ENCODE assay signal across 8 cellular contexts in the genomic region with DNA sequence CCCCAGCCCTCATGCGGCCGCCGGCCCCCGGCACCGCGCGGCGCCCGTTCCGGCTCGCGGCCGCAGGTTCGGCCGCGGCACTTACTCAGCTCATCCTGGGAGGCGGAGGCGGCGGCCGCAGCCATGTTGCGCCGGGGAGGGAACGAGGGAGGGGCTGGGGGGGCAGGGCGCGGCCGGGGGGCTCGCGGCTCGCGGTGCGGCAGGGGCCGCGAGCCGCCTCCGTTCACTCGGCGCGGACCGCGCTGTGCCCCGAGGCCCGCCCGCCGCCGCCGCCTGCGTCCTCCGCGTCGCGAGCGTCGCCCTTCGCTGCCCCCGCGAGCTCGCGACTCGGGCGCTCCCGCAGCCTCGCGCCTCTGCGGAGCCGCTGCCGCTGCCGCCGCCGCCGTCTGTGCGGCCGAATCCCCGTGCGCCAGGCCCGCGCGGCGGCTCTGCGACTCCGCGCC. TPM values are rescaled to one million over a fixed set of nuclear protein-coding genes. Genes with fewer than 3 reads are reported as not detected.
DNase-seq lines count a peak whose midpoint lies in the region; ATAC-seq, FAIRE-seq and TF ChIP-seq lines count a peak whose summit lies in the region.
"Had no signal": no experiment of that assay in that cellular context is flagged by ENCODE, and none has a peak within 500 bp of the region (broad histone marks: within the 10 kb centered on the region; RNA-seq: fewer than 3 reads in every experiment).

No MANE protein-coding gene starts in this region.

- peak; percentile 55 for DNase-seq in GM12891 (ENCODE audit: insufficient read length, low spot score)
- no peak for DNase-seq in IMR-90
- DNase-seq in activated CD4-positive, alpha-beta memory T cell treated with anti-CD3 and anti-CD28 coated beads, Interleukin-2, amount 10 ng/mL, durations not matched to agents 7 days and 5 days, result no peak
- DNase-seq in ovary, result peak in 4 of 5 donors; percentile 44 to 70 (median 54)
- DNase-seq in urothelium cell line (ENCODE audit: low spot score), result peak; percentile 67

- H3K4me2 ChIP-seq in IMR-90 (ENCODE audit: low read depth, low read length), result no peak overlapping the region

- no peak overlapping the region for H2AK5ac ChIP-seq in IMR-90 (ENCODE audit: low read depth, low read length)

- peaks cover 5% of the 10 kb centered on the region; the same call in 1 of the 2 replicates for H3K9me1 ChIP-seq in IMR-90 (ENCODE audit: insufficient read depth, low read length)

- H3K18ac ChIP-seq in IMR-90 (ENCODE audit: low read depth, low read length), result no peak overlapping the region

- TF ChIP-seq POLR2A in GM12891 (IDR thresholded peaks at IDR 0.05; ENCODE audit: low read depth, low read length) (no peak), IMR-90 (IDR thresholded peaks at IDR 0.05; ENCODE audit: low read depth, low read length) (0 out of 2 replicates have a peak, but pooled peaks have one; percentile 44), ovary (IDR thresholded peaks at IDR 0.05) (no peak)

- H2BK20ac ChIP-seq in IMR-90 (ENCODE audit: low read depth, low read length), result no peak overlapping the region

- 0% methylated on average over 45 of the region's 81 CpGs; no CpG with 5 or more reads in 1 of the 2 experiments for WGBS in IMR-90 (ENCODE audit: extremely low coverage in 2 of 2, insufficient read length in 1 of 2), 2 experiments
- WGBS in esophagus, 2 donors, result 0 to 1% methylated on average over 36 to 81 of the region's 81 CpGs
- 0% methylated on average over 30 to 81 of the region's 81 CpGs for WGBS in ovary, 3 donors

- BruUV-seq in IMR-90 (replicated peaks; lab: Mats Ljungman, UMichigan), result no TSS peak

- peaks cover 5% of the 10 kb centered on the region for H3K27me3 Mint-ChIP-seq in activated CD4-positive, alpha-beta memory T cell treated with anti-CD3 and anti-CD28 coated beads, Interleukin-2, amount 10 ng/mL, durations not matched to agents 7 days and 5 days

- H2AK9ac ChIP-seq in IMR-90 (replicated peaks; ENCODE audit: low read depth, low read length, poor library complexity), result peak overlapping the region; percentile 99

- H3K27me3 ChIP-seq in IMR-90 (ENCODE audit: control insufficient read depth, insufficient read depth, low read length) (no peaks in the 10 kb centered on the region; the same call in 1 of the 2 replicates), esophagus (ENCODE audit: control insufficient read depth in 1 of 2, insufficient read depth in 2 of 2, low read length in 2 of 2) (no peaks in the 10 kb centered on the region), ovary (no peaks in the 10 kb centered on the region)

- no peaks in the 10 kb centered on the region for H3K36me3 ChIP-seq in IMR-90 (ENCODE audit: control insufficient read depth, insufficient read depth, low read length)
- H3K36me3 ChIP-seq in esophagus (ENCODE audit: control insufficient read depth in 2 of 2, insufficient read depth in 2 of 2, low read length in 1 of 2), result no peaks in the 10 kb centered on the region
- H3K36me3 ChIP-seq in ovary, result no peaks in the 10 kb centered on the region

- in situ Hi-C loops in IMR-90 (cut with MboI; ENCODE audit: low sequenced_read_pairs), result no loop called here

- no peak for FAIRE-seq in GM12891 (lab: Jason Lieb, UNC)
- FAIRE-seq in urothelium cell line (lab: Jason Lieb, UNC), result no peak

- H2AFZ ChIP-seq in IMR-90 (replicated peaks; ENCODE audit: low read length, poor library complexity), result peak overlapping the region; percentile 98

- H3K36me3 Mint-ChIP-seq in activated CD4-positive, alpha-beta memory T cell treated with anti-CD3 and anti-CD28 coated beads, Interleukin-2, amount 10 ng/mL, durations not matched to agents 7 days and 5 days (ENCODE audit: low read depth), result peaks cover 18% of the 10 kb centered on the region
- H3K36me3 Mint-ChIP-seq: immature natural killer cell had no signal

- H2BK120ac ChIP-seq in IMR-90 (ENCODE audit: low read depth, low read length), result no peak overlapping the region

- peak overlapping the region; percentile 30; the same call in 1 of the 2 replicates for H3K9ac ChIP-seq in IMR-90 (ENCODE audit: low read depth, low read length)

- H3K4me1 ChIP-seq in IMR-90 (ENCODE audit: control insufficient read depth, insufficient read depth, low read length) (peaks cover 2% of the 10 kb centered on the region; the same call in 1 of the 2 replicates), esophagus (ENCODE audit: control insufficient read depth in 2 of 2, insufficient read depth in 2 of 2, low read length in 1 of 2) (no peaks in the 10 kb centered on the region), ovary (ENCODE audit: insufficient read depth) (peaks cover 8% of the 10 kb centered on the region)

- no peak overlapping the region for H3K4ac ChIP-seq in IMR-90 (ENCODE audit: low read depth, low read length)

- H3K4me3 Mint-ChIP-seq in activated CD4-positive, alpha-beta memory T cell treated with anti-CD3 and anti-CD28 coated beads, Interleukin-2, amount 10 ng/mL, durations not matched to agents 7 days and 5 days, result peak overlapping the region; percentile 13

- H4K91ac ChIP-seq in IMR-90 (ENCODE audit: insufficient read depth, low read depth, low read length), result no peak overlapping the region

- ATAC-seq in GM21528 (IDR thresholded peaks at IDR 0.05; ENCODE audit: low FRiP score, unreplicated experiment) (peak; percentile 46), IMR-90 (ENCODE audit: low read depth) (peak; percentile 61)

- CTCF ChIA-PET in IMR-90 (lab: Yijun Ruan, JAX), result no interaction called here
- CTCF ChIA-PET in activated CD4-positive, alpha-beta memory T cell treated with anti-CD3 and anti-CD28 coated beads, Interleukin-2, amount 10 ng/mL, durations not matched to agents 7 days and 5 days (lab: Charles Lee), result no interaction called here

- no peak overlapping the region for H2BK15ac ChIP-seq in IMR-90 (ENCODE audit: low read depth, low read length)

- H3K14ac ChIP-seq in IMR-90 (replicated peaks; ENCODE audit: low read depth, low read length), result no peak overlapping the region

- intact Hi-C loops in IMR-90 (cut with micrococcal nuclease) (no loop called here), ovary (cut with DNase I) (no loop called here)

- H2BK5ac ChIP-seq in IMR-90 (ENCODE audit: low read depth, low read length, poor library complexity, severe bottlenecking), result peak overlapping the region; percentile 67

- peaks cover 31% of the 10 kb centered on the region for H3K4me1 Mint-ChIP-seq in activated CD4-positive, alpha-beta memory T cell treated with anti-CD3 and anti-CD28 coated beads, Interleukin-2, amount 10 ng/mL, durations not matched to agents 7 days and 5 days

- no peak overlapping the region for H3K23ac ChIP-seq in IMR-90 (ENCODE audit: low read depth, low read length)

- H3K9me3 ChIP-seq in IMR-90 (ENCODE audit: control insufficient read depth, insufficient read depth, low read length) (no peaks in the 10 kb centered on the region), esophagus (ENCODE audit: control insufficient read depth in 2 of 2, insufficient read depth in 1 of 2, low read depth in 1 of 2, low read length in 1 of 2) (no peaks in the 10 kb centered on the region), ovary (no peaks in the 10 kb centered on the region)

- H3K4me3 ChIP-seq in IMR-90 (ENCODE audit: insufficient read depth, low read depth, low read length), result peak overlapping the region; percentile 75
- H3K4me3 ChIP-seq in esophagus (ENCODE audit: low read depth in 1 of 2, low read length in 2 of 2), result peak overlapping the region; percentile 80 to 92
- peak overlapping the region; percentile 89 for H3K4me3 ChIP-seq in ovary

- H4K5ac ChIP-seq in IMR-90 (ENCODE audit: low read depth, low read length), result no peak overlapping the region

- TF ChIP-seq RAD21 in IMR-90 (IDR thresholded peaks at IDR 0.05; ENCODE audit: low read length), result no peak

- TF ChIP-seq CTCF in IMR-90 (conservative IDR thresholded peaks at IDR 0.05; ENCODE audit: low read depth, low read length) (no peak), ovary (IDR thresholded peaks at IDR 0.05) (no peak)

- no peak overlapping the region for H4K8ac ChIP-seq in IMR-90 (ENCODE audit: low read depth in 2 of 2, low read length in 2 of 2)

- no peak for TF ChIP-seq EP300 in ovary (IDR thresholded peaks at IDR 0.05)

- POLR2A ChIA-PET in IMR-90 (lab: Charles Lee; ENCODE audit: unreplicated experiment), result no interaction called here
- POLR2A ChIA-PET in activated CD4-positive, alpha-beta memory T cell treated with anti-CD3 and anti-CD28 coated beads, Interleukin-2, amount 10 ng/mL, durations not matched to agents 7 days and 5 days (lab: Charles Lee), result interaction anchor here (0.6 to 2.2 kb wide), 12 partner anchors 9 to 1927 kb away, joined by 3 to 14 read pairs (median 6); a partner anchor contains a TSS

- H3K56ac ChIP-seq in IMR-90 (ENCODE audit: extremely low read depth, insufficient read depth, low read length), result no peak overlapping the region

- no peak overlapping the region for H3K27ac Mint-ChIP-seq in activated CD4-positive, alpha-beta memory T cell treated with anti-CD3 and anti-CD28 coated beads, Interleukin-2, amount 10 ng/mL, durations not matched to agents 7 days and 5 days

- dilution Hi-C loops in IMR-90 (cut with HindIII; ENCODE audit: low sequenced_read_pairs, unreplicated experiment), result no loop called here

- peak overlapping the region; percentile 37 for H3K27ac ChIP-seq in IMR-90 (ENCODE audit: insufficient read depth, low read length)
- peak overlapping the region; percentile 97 to 99 for H3K27ac ChIP-seq in esophagus (ENCODE audit: low read depth in 2 of 2, low read length in 1 of 2)
- H3K27ac ChIP-seq in ovary, result peak overlapping the region; percentile 96 to 100

- no peaks in the 10 kb centered on the region for H3K9me3 Mint-ChIP-seq in activated CD4-positive, alpha-beta memory T cell treated with anti-CD3 and anti-CD28 coated beads, Interleukin-2, amount 10 ng/mL, durations not matched to agents 7 days and 5 days
- H3K9me3 Mint-ChIP-seq: immature natural killer cell had no signal

- peaks cover 41% of the 10 kb centered on the region for H4K20me1 ChIP-seq in IMR-90 (ENCODE audit: insufficient read depth, low read length)

- H3K79me1 ChIP-seq in IMR-90 (ENCODE audit: low read depth in 1 of 2, low read length in 2 of 2), result peaks cover 3 to 31% of the 10 kb centered on the region in 2 experiments; a peak in 3 of 4 replicates

RNA-seq across cellular contexts. Expression of a gene that starts 0.7 kb away (rescaled TPM):
- polyA plus RNA-seq in GM12891 (2012; ENCODE audit: low read depth, missing spikeins), result 41.8 TPM
- total RNA-seq in IMR-90 (2012; rRNA removed) (54.8 and 78.9 TPM in 2 replicates), ovary (10 to 100 TPM; 51.3 to 97.6 (median 89.1) TPM)
- polyA plus RNA-seq in IMR-90 (2012; rRNA removed) (17.2 and 20.1 TPM in 2 replicates), esophagus (10 to 100 TPM; 12.7 to 15.7 TPM), ovary (10 to 100 TPM; 23.5 to 55.9 TPM)
- 6.0 and 7.2 TPM in 2 replicates for polyA plus RNA-seq in IMR-90 (2012; cell fraction: cytosol; rRNA removed)
- polyA plus RNA-seq in IMR-90 (2012; cell fraction: nucleus; rRNA removed; ENCODE audit: low replicate concordance), result 8.9 and 56.1 TPM in 2 replicates
- 10 to 100 TPM; 66.0 to 68.1 TPM for total RNA-seq in activated CD4-positive, alpha-beta memory T cell treated with anti-CD3 and anti-CD28 coated beads, Interleukin-2, amount 10 ng/mL, durations not matched to agents 7 days and 5 days

RNA-seq across cellular contexts. Expression of a gene that starts 41.5 kb away (rescaled TPM):
- 0.04 TPM for polyA plus RNA-seq in GM12891 (2012; ENCODE audit: low read depth, missing spikeins)
- total RNA-seq in IMR-90 (2012; rRNA removed), result 0.90 and 1.4 TPM in 2 replicates
- 0.10 and 0.11 TPM in 2 replicates for polyA plus RNA-seq in IMR-90 (2012; rRNA removed)
- polyA plus RNA-seq in IMR-90 (2012; cell fraction: cytosol; rRNA removed), result 0.02 and 0.03 TPM in 2 replicates
- 0.03 and 0.83 TPM in 2 replicates for polyA plus RNA-seq in IMR-90 (2012; cell fraction: nucleus; rRNA removed; ENCODE audit: low replicate concordance)
- 1 to 10 TPM; 5.9 to 6.0 TPM for total RNA-seq in activated CD4-positive, alpha-beta memory T cell treated with anti-CD3 and anti-CD28 coated beads, Interleukin-2, amount 10 ng/mL, durations not matched to agents 7 days and 5 days
- under 1 TPM; 0.09 to 0.18 TPM for polyA plus RNA-seq in esophagus
- 10 to 100 TPM; 21.1 to 55.5 (median 34.5) TPM for total RNA-seq in ovary
- 1 to 10 TPM; 3.2 to 5.0 TPM for polyA plus RNA-seq in ovary

Comparison
In these comparisons a context has a peak if more than half of its experiments do, and no peak if none do; other contexts are left out.
1. DNase-seq: peak in GM12891 (single experiment), ovary (4 of 5) and urothelium cell line (single experiment); none in IMR-90 (single experiment) and activated CD4-positive, alpha-beta memory T cell treated with anti-CD3 and anti-CD28 coated beads, Interleukin-2, amount 10 ng/mL, durations not matched to agents 7 days and 5 days (single experiment).
2. H3K27ac ChIP-seq: peak in every context shown above with its lines; median percentile 98 in esophagus; 98 in ovary; 37 in IMR-90.
3. Peak in every context shown above with its lines, with median percentiles within 50 percentile points of each other: H3K4me3 ChIP-seq.